ENCODE assay signal across 8 cellular contexts in genomic region chrX:136168929-136169735, GRCh38. TPM values are rescaled to one million over a fixed set of nuclear protein-coding genes. Genes with fewer than 3 reads are reported as not detected.
DNase-seq lines count a peak whose midpoint lies in the region; ATAC-seq and TF ChIP-seq lines count a peak whose summit lies in the region.

No MANE protein-coding gene starts in this region.

- peaks cover 5% of the 10 kb centered on the region for H3K36me3 ChIP-seq in adipocyte (ENCODE audit: control insufficient read depth, insufficient read depth, low read length, severe bottlenecking)
- no peaks in the 10 kb centered on the region for H3K36me3 ChIP-seq in heart right ventricle
- H3K36me3 ChIP-seq in sigmoid colon = no peaks in the 10 kb centered on the region

- no peak for TF ChIP-seq CTCF in heart right ventricle (IDR thresholded peaks at IDR 0.05)
- TF ChIP-seq CTCF in sigmoid colon (IDR thresholded peaks at IDR 0.05) = no peak

- peaks cover 4% of the 10 kb centered on the region for H3K27me3 ChIP-seq in adipocyte (replicated peaks; ENCODE audit: control insufficient read depth, insufficient read depth, low read length)
- peaks cover 0 to 24% (median 0%) of the 10 kb centered on the region in 7 donors for H3K27me3 ChIP-seq in heart right ventricle
- no peaks in the 10 kb centered on the region for H3K27me3 ChIP-seq in sigmoid colon

- H3K4me3 ChIP-seq in adipocyte (ENCODE audit: low read length) (peak overlapping the region; percentile 67), heart right ventricle (peak overlapping the region in 5 of 10 donors; percentile 5 to 26 (median 13)), sigmoid colon (no peak overlapping the region)

- no peak for TF ChIP-seq POLR2A in sigmoid colon (IDR thresholded peaks at IDR 0.05)

- peak overlapping the region; percentile 74 to 89 (median 84) for H3K27ac ChIP-seq in heart right ventricle
- H3K27ac ChIP-seq in sigmoid colon = peak overlapping the region; percentile 94 to 99 (median 97)

- no peaks in the 10 kb centered on the region for H3K9me3 ChIP-seq in adipocyte (ENCODE audit: control insufficient read depth, low read length)
- H3K9me3 ChIP-seq in heart right ventricle = no peaks in the 10 kb centered on the region
- no peaks in the 10 kb centered on the region for H3K9me3 ChIP-seq in sigmoid colon

- ATAC-seq in heart right ventricle (peak; percentile 79 to 89 (median 85)), HG02840 (IDR thresholded peaks at IDR 0.05; ENCODE audit: low FRiP score, unreplicated experiment) (no peak), GM21515 (IDR thresholded peaks at IDR 0.05; ENCODE audit: unreplicated experiment) (no peak), GM18907 (IDR thresholded peaks at IDR 0.05; ENCODE audit: unreplicated experiment) (no peak)

- peak overlapping the region; percentile 90 for H3K9ac ChIP-seq in adipocyte (ENCODE audit: low read length)

- H3K4me1 ChIP-seq in adipocyte (ENCODE audit: control insufficient read depth, insufficient read depth, low read length) = peaks cover 59% of the 10 kb centered on the region
- peaks cover 0 to 87% (median 28%) of the 10 kb centered on the region in 9 donors for H3K4me1 ChIP-seq in heart right ventricle
- peaks cover 0 to 83% (median 52%) of the 10 kb centered on the region in 4 donors for H3K4me1 ChIP-seq in sigmoid colon

- peak in 3 of 4 donors; percentile 42 to 78 (median 77) for TF ChIP-seq EP300 in sigmoid colon (IDR thresholded peaks at IDR 0.05)

- peak; percentile 92 for DNase-seq in HCEC 1CT
- DNase-seq in adipocyte (ENCODE audit: low read depth) = peak; percentile 91
- DNase-seq in heart right ventricle = peak; percentile 28 to 73
- DNase-seq in sigmoid colon = peak; percentile 90
- DNase-seq in activated CD4-positive, alpha-beta T cell treated with anti-CD3 and anti-CD28 coated beads for 1 hour = no peak

- intact Hi-C loops in heart right ventricle (cut with DNase I) = loop anchor here in 8 of 10 donors (2.0 to 10.0 kb wide), 5 partner anchors 38 to 137 kb away; no protein-coding TSS in a partner anchor
- intact Hi-C loops in sigmoid colon (cut with DNase I) = loop anchor here (2.0 to 5.0 kb wide), 3 partner anchors 30 to 98 kb away; no protein-coding TSS in a partner anchor

- WGBS in heart right ventricle, 2 donors = 15 to 21% methylated on average over 16 to 17 of the region's 17 CpGs
- 33 to 36% methylated on average over 17 of the region's 17 CpGs for WGBS in sigmoid colon, 2 donors

RNA-seq across cellular contexts. Expression of gene FHL1, which starts 21.8 kb away (rescaled TPM):
- total RNA-seq in heart right ventricle = 1,000 to 10,000 TPM in 8 of 10 donors, 100 to 1,000 TPM in 2; 367 to 3,919 (median 2,586) TPM
- polyA plus RNA-seq in heart right ventricle = 1,000 to 10,000 TPM in 1 of 2 donors, 100 to 1,000 TPM in 1; 480 to 3,681 TPM
- 1,000 to 10,000 TPM in 3 of 4 donors, 100 to 1,000 TPM in 1; 701 to 1,465 (median 1,246) TPM for total RNA-seq in sigmoid colon
- 10 to 100 TPM; 27.0 to 73.3 (median 42.2) TPM for polyA plus RNA-seq in sigmoid colon

Comparison
In these comparisons a context has a peak if more than half of its experiments do, and no peak if none do; other contexts are left out.
1. ATAC-seq: peak in heart right ventricle (8 of 8); none in HG02840 (single experiment), GM21515 (single experiment) and GM18907 (single experiment).